Comparison of ENCODE assay signal across 31 cellular contexts in genomic region chr3:161148832-161149475, GRCh38. TPM values are rescaled to one million over a fixed set of nuclear protein-coding genes. Genes with fewer than 3 reads are reported as not detected.
DNase-seq lines count a peak whose midpoint lies in the region; ATAC-seq and TF ChIP-seq lines count a peak whose summit lies in the region.
"Had no signal": no experiment of that assay in that cellular context is flagged by ENCODE, and none has a peak within 500 bp of the region (broad histone marks: within the 10 kb centered on the region; RNA-seq: fewer than 3 reads in every experiment).

No MANE protein-coding gene starts in this region.

- H3K27ac Mint-ChIP-seq in T-cell, result no peak overlapping the region
- H3K27ac Mint-ChIP-seq: activated CD8-positive, alpha-beta memory T cell treated with anti-CD3 and anti-CD28 coated beads, Interleukin-2, amount 10 ng/mL, durations not matched to agents 7 days and 5 days; B cell; CD8-positive, alpha-beta T cell; naive thymus-derived CD8-positive, alpha-beta T cell; stimulated activated memory B cell treated with anti-CD40 and anti-IgM and Interleukin-4, amounts not matched to agents 10 μg/mL and 1 μg/mL and 100 μg/mL, for 72 hours had no signal

- no peak overlapping the region for H4K91ac ChIP-seq in mesenchymal stem cell (ENCODE audit: low read length)

- no peak overlapping the region for H3K27ac ChIP-seq in mesenchymal stem cell (ENCODE audit: low read length, poor library complexity, severe bottlenecking)
- H3K27ac ChIP-seq: cardiac muscle cell, coronary artery, heart right ventricle, lower lobe of right lung, psoas muscle, RWPE1 had no signal

- no peak overlapping the region for H3K4me3 Mint-ChIP-seq in T-cell
- H3K4me3 Mint-ChIP-seq: activated CD8-positive, alpha-beta memory T cell treated with anti-CD3 and anti-CD28 coated beads, Interleukin-2, amount 10 ng/mL, durations not matched to agents 7 days and 5 days; activated T-cell treated with anti-CD3 and anti-CD28 coated beads, Interleukin-2, amount 50 U/mL, for 4 hours; B cell; CD8-positive, alpha-beta T cell; naive thymus-derived CD8-positive, alpha-beta T cell; stimulated activated memory B cell treated with anti-CD40 and anti-IgM and Interleukin-4, amounts not matched to agents 10 μg/mL and 1 μg/mL and 100 μg/mL, for 72 hours had no signal

- H3K4me2 ChIP-seq in mesenchymal stem cell (ENCODE audit: low read length, poor library complexity, severe bottlenecking), result no peak overlapping the region

- H2BK15ac ChIP-seq in mesenchymal stem cell (ENCODE audit: low read depth, poor library complexity, severe bottlenecking), result no peak overlapping the region

- H3K18ac ChIP-seq in mesenchymal stem cell (ENCODE audit: low read depth in 1 of 2, low read length in 2 of 2), result no peak overlapping the region

- no peaks in the 10 kb centered on the region for H3K36me3 Mint-ChIP-seq in T-cell
- H3K36me3 Mint-ChIP-seq: activated CD8-positive, alpha-beta memory T cell treated with anti-CD3 and anti-CD28 coated beads, Interleukin-2, amount 10 ng/mL, durations not matched to agents 7 days and 5 days; CD8-positive, alpha-beta T cell; stimulated activated memory B cell treated with anti-CD40 and anti-IgM and Interleukin-4, amounts not matched to agents 10 μg/mL and 1 μg/mL and 100 μg/mL, for 72 hours had no signal

- no peak overlapping the region for H2BK12ac ChIP-seq in mesenchymal stem cell (ENCODE audit: low read length in 2 of 2)

- H3K4me1 Mint-ChIP-seq in T-cell, result no peaks in the 10 kb centered on the region
- H3K4me1 Mint-ChIP-seq: activated CD8-positive, alpha-beta memory T cell treated with anti-CD3 and anti-CD28 coated beads, Interleukin-2, amount 10 ng/mL, durations not matched to agents 7 days and 5 days; B cell; naive thymus-derived CD8-positive, alpha-beta T cell; stimulated activated memory B cell treated with anti-CD40 and anti-IgM and Interleukin-4, amounts not matched to agents 10 μg/mL and 1 μg/mL and 100 μg/mL, for 72 hours had no signal

- H3K27me3 Mint-ChIP-seq in T-cell, result peaks cover 7 to 8% of the 10 kb centered on the region in 2 donors
- H3K27me3 Mint-ChIP-seq: B cell; stimulated activated memory B cell treated with anti-CD40 and anti-IgM and Interleukin-4, amounts not matched to agents 10 μg/mL and 1 μg/mL and 100 μg/mL, for 72 hours had no signal

- ATAC-seq in T-cell (replicated peaks in 1 of 4), result no peak
- ATAC-seq: activated CD8-positive, alpha-beta memory T cell treated with anti-CD3 and anti-CD28 coated beads, Interleukin-2, amount 10 ng/mL, durations not matched to agents 7 days and 5 days; activated T-cell treated with anti-CD3 and anti-CD28 coated beads, Interleukin-2, amount 50 U/mL, for 4 hours; CD8-positive, alpha-beta T cell; GM12878; heart right ventricle; lower lobe of right lung; naive thymus-derived CD8-positive, alpha-beta T cell; psoas muscle; stimulated activated memory B cell treated with anti-CD40 and anti-IgM and Interleukin-4, amounts not matched to agents 10 μg/mL and 1 μg/mL and 100 μg/mL, for 72 hours had no signal

- TF ChIP-seq CTCF in cardiac fibroblast (IDR thresholded peaks at IDR 0.05; ENCODE audit: low read depth, low read length), result no peak

- no peak overlapping the region for H4K8ac ChIP-seq in mesenchymal stem cell (ENCODE audit: low read length)

- POLR2A ChIA-PET in T-cell (lab: Charles Lee), result no interaction called here

- no peak overlapping the region for H2AFZ ChIP-seq in mesenchymal stem cell (ENCODE audit: low read depth, low read length)

- no peak overlapping the region for H2AK5ac ChIP-seq in mesenchymal stem cell (ENCODE audit: low read length, severe bottlenecking)

- H3K9me3 Mint-ChIP-seq in T-cell, result peaks cover 0 to 6% (median 3%) of the 10 kb centered on the region in 3 donors
- H3K9me3 Mint-ChIP-seq: activated T-cell treated with anti-CD3 and anti-CD28 coated beads, Interleukin-2, amount 50 U/mL, for 4 hours; CD8-positive, alpha-beta T cell had no signal

- H3K79me1 ChIP-seq in mesenchymal stem cell (replicated peaks; ENCODE audit: low read length, poor library complexity, severe bottlenecking), result no peaks in the 10 kb centered on the region

- intact Hi-C loops in posterior vena cava (cut with DNase I), result no loop called here

- peaks cover 2% of the 10 kb centered on the region for H3K9me3 ChIP-seq in mesenchymal stem cell (ENCODE audit: control insufficient read depth, low read length)
- H3K9me3 ChIP-seq: heart right ventricle, lower lobe of right lung, psoas muscle had no signal

- H3K23ac ChIP-seq in mesenchymal stem cell (ENCODE audit: low read length in 2 of 2), result no peak overlapping the region

- H3K36me3 ChIP-seq in mesenchymal stem cell (ENCODE audit: control insufficient read depth in 1 of 2, insufficient read depth in 2 of 2, low read depth in 1 of 2, low read length in 2 of 2), result no peaks in the 10 kb centered on the region
- H3K36me3 ChIP-seq: cardiac muscle cell, heart right ventricle, lower lobe of right lung had no signal

- H3K27me3 ChIP-seq in mesenchymal stem cell (ENCODE audit: control insufficient read depth in 1 of 2, insufficient read depth in 1 of 2, low read length in 2 of 2), result no peaks in the 10 kb centered on the region
- H3K27me3 ChIP-seq: cardiac muscle cell, heart right ventricle had no signal

- H3K14ac ChIP-seq in mesenchymal stem cell (ENCODE audit: low read length in 2 of 2), result no peak overlapping the region

- 14% methylated on average over 2 of the region's 4 CpGs for WGBS in mesenchymal stem cell

- CTCF ChIA-PET in T-cell (lab: Charles Lee), result no interaction called here

- H3K4me3 ChIP-seq in cardiac fibroblast (replicated peaks in 1 of 2; ENCODE audit: low read depth in 2 of 2, low read length in 2 of 2) (no peak overlapping the region), mesenchymal stem cell (ENCODE audit: insufficient read depth in 1 of 2, low read depth in 1 of 2, low read length in 2 of 2) (no peak overlapping the region)
- H3K4me3 ChIP-seq: cardiac muscle cell, coronary artery, GM12878, heart right ventricle, lower lobe of right lung, psoas muscle had no signal

- no peak overlapping the region for H3K9ac ChIP-seq in mesenchymal stem cell (ENCODE audit: low read length)

- H3K4me1 ChIP-seq in mesenchymal stem cell (ENCODE audit: control insufficient read depth, insufficient read depth, low read depth, low read length), result peaks cover 2% of the 10 kb centered on the region
- H3K4me1 ChIP-seq: lower lobe of right lung, psoas muscle had no signal

- peak; percentile 24 for DNase-seq in H4 (ENCODE audit: low spot score)
- peak; percentile 7 for DNase-seq in RPMI7951 (ENCODE audit: low read depth)
- DNase-seq in cardiac fibroblast (ENCODE audit: low read depth in 2 of 2), result peak; percentile 11 to 49
- DNase-seq in mesenchymal stem cell, result peak; percentile 70
- no peak for DNase-seq in T1000 (lab: John Stamatoyannopoulos, UW)
- no peak for DNase-seq in T-cell
- no peak for DNase-seq in posterior vena cava (ENCODE audit: low spot score)
- DNase-seq in hippocampal formation (lab: John Stamatoyannopoulos, UW), result no peak
- DNase-seq: ACHN; activated CD8-positive, alpha-beta memory T cell treated with anti-CD3 and anti-CD28 coated beads, Interleukin-2, amount 10 ng/mL, durations not matched to agents 7 days and 5 days; activated T-cell treated with anti-CD3 and anti-CD28 coated beads, Interleukin-2, amount 50 U/mL, for 4 hours; CD8-positive, alpha-beta T cell; effector CD8-positive, alpha-beta T cell; foreskin melanocyte; HCEC 1CT; heart right ventricle; IMR-90; kidney glomerular epithelial cell; lower lobe of right lung; naive thymus-derived CD8-positive, alpha-beta T cell; NCI-H1048; NCI-H446 treated with DMSO at 0.1 percent for 48 hours; nucleus accumbens; psoas muscle; trophoblast cell had no signal

- no peak overlapping the region for H2BK5ac ChIP-seq in mesenchymal stem cell (ENCODE audit: low read depth, low read length, poor library complexity, severe bottlenecking)

- no peak overlapping the region for H3K4ac ChIP-seq in mesenchymal stem cell (ENCODE audit: low read depth in 1 of 2, low read length in 2 of 2)

- no peak overlapping the region for H2BK120ac ChIP-seq in mesenchymal stem cell (ENCODE audit: low read depth, low read length)

RNA-seq across cellular contexts. Expression of gene B3GALNT1, which starts 43.8 kb away (rescaled TPM):
- total RNA-seq in H4 (2014; rRNA removed; shearing (Covaris generic)), result 6.7 and 15.8 TPM in 2 replicates
- 11.6 and 15.0 TPM in 2 replicates for total RNA-seq in RPMI7951 (2014; rRNA removed; shearing (Covaris generic))
- polyA plus RNA-seq in mesenchymal stem cell (2013, experiment 1 of 2), result 16.9 TPM
- 17.0 TPM for polyA plus RNA-seq in mesenchymal stem cell (2013, experiment 2 of 2)
- 1 to 10 TPM in 1 of 5 donors, under 1 TPM in 4; 0.50 to 1.4 (median 0.60) TPM for total RNA-seq in T-cell
- total RNA-seq in posterior vena cava, result 10 to 100 TPM; 12.7 to 14.7 TPM

Comparison
In these comparisons a context has a peak if more than half of its experiments do, and no peak if none do; other contexts are left out.
1. DNase-seq: peak in H4 (single experiment), RPMI7951 (single experiment), cardiac fibroblast (2 of 2) and mesenchymal stem cell (single experiment); none in T1000 (single experiment), T-cell (0 of 34), posterior vena cava (single experiment) and hippocampal formation (0 of 2).